ENCODE assay signal across 34 cellular contexts in the genomic region with DNA sequence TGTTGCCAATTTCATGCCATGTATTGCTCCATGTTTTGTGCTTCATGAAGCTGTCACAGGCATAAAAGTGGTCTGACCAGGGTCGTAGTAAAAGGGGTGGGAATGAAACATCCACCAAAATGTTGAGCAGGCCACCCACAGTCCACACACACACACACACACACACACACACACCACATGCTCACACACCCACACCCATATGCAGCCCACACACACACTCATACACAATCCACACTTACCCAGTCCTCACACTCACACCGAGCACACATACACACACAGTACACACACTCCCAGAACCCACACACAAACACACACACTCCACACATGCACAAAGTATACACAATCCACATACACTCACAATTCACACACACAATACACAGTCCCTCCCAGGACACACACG.
"Had no signal": no experiment of that assay in that cellular context is flagged by ENCODE, and none has a peak within 500 bp of the region (broad histone marks: within the 10 kb centered on the region; RNA-seq: fewer than 3 reads in every experiment).

No MANE protein-coding gene starts in this region.

- H3K27me3 Mint-ChIP-seq: activated CD4-positive, alpha-beta T cell treated with anti-CD3 and anti-CD28 coated beads, Interleukin-2, amount 10 ng/mL, durations not matched to agents 7 days and 5 days; activated CD8-positive, alpha-beta memory T cell treated with anti-CD3 and anti-CD28 coated beads, Interleukin-2, amount 10 ng/mL, durations not matched to agents 7 days and 5 days; activated naive CD8-positive, alpha-beta T cell treated with anti-CD3 and anti-CD28 coated beads for 36 hours; activated naive CD8-positive, alpha-beta T cell treated with anti-CD3 and anti-CD28 coated beads, Interleukin-2, amount 50 U/mL, for 24 hours had no signal

- H3K4me1 Mint-ChIP-seq: activated CD4-positive, alpha-beta T cell treated with anti-CD3 and anti-CD28 coated beads, Interleukin-2, amount 10 ng/mL, durations not matched to agents 7 days and 5 days; activated CD8-positive, alpha-beta memory T cell treated with anti-CD3 and anti-CD28 coated beads, Interleukin-2, amount 10 ng/mL, durations not matched to agents 7 days and 5 days; activated naive CD4-positive, alpha-beta T cell treated with anti-CD3 and anti-CD28 coated beads, Interleukin-2, amount 50 U/mL, for 24 hours; activated naive CD8-positive, alpha-beta T cell treated with anti-CD3 and anti-CD28 coated beads for 36 hours; activated naive CD8-positive, alpha-beta T cell treated with anti-CD3 and anti-CD28 coated beads, Interleukin-2, amount 50 U/mL, for 24 hours had no signal

- H3K9me3 Mint-ChIP-seq: activated CD4-positive, alpha-beta T cell treated with anti-CD3 and anti-CD28 coated beads, Interleukin-2, amount 10 ng/mL, durations not matched to agents 7 days and 5 days; activated naive CD4-positive, alpha-beta T cell treated with anti-CD3 and anti-CD28 coated beads, Interleukin-2, amount 50 U/mL, for 24 hours; activated T-helper 1 cell treated with anti-CD3 and anti-CD28 coated beads, Interleukin-12 subunit alpha, Interleukin-12 subunit beta, Interleukin-2, Interleukin-4 antibody, amounts not matched to agents 30 ng/mL and 10 ng/mL and 1 ng/mL, durations not matched to agents 14 hours and 24 hours and 36 hours had no signal

- FAIRE-seq: frontal cortex, TTC549 had no signal

- H3K27ac Mint-ChIP-seq: activated CD4-positive, alpha-beta T cell treated with anti-CD3 and anti-CD28 coated beads, Interleukin-2, amount 10 ng/mL, durations not matched to agents 7 days and 5 days; activated CD8-positive, alpha-beta memory T cell treated with anti-CD3 and anti-CD28 coated beads, Interleukin-2, amount 10 ng/mL, durations not matched to agents 7 days and 5 days; activated CD8-positive, alpha-beta T cell treated with anti-CD3 and anti-CD28 coated beads for 36 hours; activated naive CD4-positive, alpha-beta T cell treated with anti-CD3 and anti-CD28 coated beads for 36 hours; activated naive CD4-positive, alpha-beta T cell treated with anti-CD3 and anti-CD28 coated beads, Interleukin-2, amount 50 U/mL, for 24 hours; activated naive CD8-positive, alpha-beta T cell treated with anti-CD3 and anti-CD28 coated beads for 36 hours; activated naive CD8-positive, alpha-beta T cell treated with anti-CD3 and anti-CD28 coated beads, Interleukin-2, amount 50 U/mL, for 24 hours; activated T-helper 1 cell treated with anti-CD3 and anti-CD28 coated beads, Interleukin-12 subunit alpha, Interleukin-12 subunit beta, Interleukin-2, Interleukin-4 antibody, amounts not matched to agents 30 ng/mL and 10 ng/mL and 1 ng/mL, durations not matched to agents 14 hours and 24 hours and 36 hours; activated T-helper 2 cell treated with anti-CD3 and anti-CD28 coated beads, Interferon-gamma antibody, Interleukin-2, Interleukin-4, amounts not matched to agents 10 μg/mL and 5 μg/mL and 100 μg/mL, durations not matched to agents 14 hours and 24 hours and 36 hours; endodermal cell; WTC11 had no signal

- H3K4me1 ChIP-seq: adrenal gland, body of pancreas, colonic mucosa, heart left ventricle had no signal

- H3K27me3 ChIP-seq: adrenal gland, body of pancreas, cardiac muscle cell, colonic mucosa, heart left ventricle had no signal

- DNase-seq: activated CD4-positive, alpha-beta T cell treated with anti-CD3 and anti-CD28 coated beads for 1 hour; activated CD4-positive, alpha-beta T cell treated with anti-CD3 and anti-CD28 coated beads for 4 hours; activated CD4-positive, alpha-beta T cell treated with anti-CD3 and anti-CD28 coated beads, Interleukin-2, amount 10 ng/mL, durations not matched to agents 7 days and 5 days; activated CD4-positive, alpha-beta T cell treated with anti-CD3 and anti-CD28 coated beads, Interleukin-2, amount 50 U/mL, for 4 hours; activated CD8-positive, alpha-beta memory T cell treated with anti-CD3 and anti-CD28 coated beads, Interleukin-2, amount 10 ng/mL, durations not matched to agents 7 days and 5 days; activated CD8-positive, alpha-beta memory T cell treated with anti-CD3 and anti-CD28 coated beads, Interleukin-2, amount 50 U/mL, for 4 hours; activated CD8-positive, alpha-beta T cell treated with anti-CD3 and anti-CD28 coated beads for 36 hours; activated effector memory CD4-positive, alpha-beta T cell treated with anti-CD3 and anti-CD28 coated beads, Interleukin-2, amount 50 U/mL, for 16 hours; activated naive CD4-positive, alpha-beta T cell treated with anti-CD3 and anti-CD28 coated beads for 36 hours; activated naive CD8-positive, alpha-beta T cell treated with anti-CD3 and anti-CD28 coated beads for 36 hours; activated naive CD8-positive, alpha-beta T cell treated with anti-CD3 and anti-CD28 coated beads, Interleukin-2, amount 50 U/mL, for 24 hours; activated T-cell treated with anti-CD3 and anti-CD28 coated beads, Interleukin-2, amount 50 U/mL, for 1 hour; activated T-cell treated with anti-CD3 and anti-CD28 coated beads, Interleukin-2, amount 50 U/mL, for 48 hours; adrenal gland; aorta; body of pancreas; central memory CD4-positive, alpha-beta T cell; cerebellar nuclear complex; colonic mucosa; effector CD8-positive, alpha-beta T cell; endodermal cell; foreskin fibroblast; glutamatergic neuron; heart left ventricle; T-helper 2 cell had no signal

- H3K36me3 Mint-ChIP-seq: activated CD8-positive, alpha-beta memory T cell treated with anti-CD3 and anti-CD28 coated beads, Interleukin-2, amount 10 ng/mL, durations not matched to agents 7 days and 5 days; activated naive CD4-positive, alpha-beta T cell treated with anti-CD3 and anti-CD28 coated beads, Interleukin-2, amount 50 U/mL, for 24 hours; activated naive CD8-positive, alpha-beta T cell treated with anti-CD3 and anti-CD28 coated beads for 36 hours had no signal

- H3K4me3 ChIP-seq: adrenal gland, body of pancreas, cardiac muscle cell, colonic mucosa, heart left ventricle had no signal

- H3K36me3 ChIP-seq: adrenal gland, cardiac muscle cell, colonic mucosa, heart left ventricle had no signal

- H3K9me3 ChIP-seq: adrenal gland, body of pancreas, colonic mucosa had no signal

- H3K4me3 Mint-ChIP-seq: activated CD4-positive, alpha-beta T cell treated with anti-CD3 and anti-CD28 coated beads, Interleukin-2, amount 10 ng/mL, durations not matched to agents 7 days and 5 days; activated CD8-positive, alpha-beta memory T cell treated with anti-CD3 and anti-CD28 coated beads, Interleukin-2, amount 10 ng/mL, durations not matched to agents 7 days and 5 days; activated CD8-positive, alpha-beta T cell treated with anti-CD3 and anti-CD28 coated beads for 36 hours; activated naive CD4-positive, alpha-beta T cell treated with anti-CD3 and anti-CD28 coated beads for 36 hours; activated naive CD4-positive, alpha-beta T cell treated with anti-CD3 and anti-CD28 coated beads, Interleukin-2, amount 50 U/mL, for 24 hours; activated naive CD8-positive, alpha-beta T cell treated with anti-CD3 and anti-CD28 coated beads for 36 hours; activated naive CD8-positive, alpha-beta T cell treated with anti-CD3 and anti-CD28 coated beads, Interleukin-2, amount 50 U/mL, for 24 hours; activated T-helper 1 cell treated with anti-CD3 and anti-CD28 coated beads, Interleukin-12 subunit alpha, Interleukin-12 subunit beta, Interleukin-2, Interleukin-4 antibody, amounts not matched to agents 30 ng/mL and 10 ng/mL and 1 ng/mL, durations not matched to agents 14 hours and 24 hours and 36 hours; endodermal cell; WTC11 had no signal

- ATAC-seq: activated CD8-positive, alpha-beta memory T cell treated with anti-CD3 and anti-CD28 coated beads, Interleukin-2, amount 10 ng/mL, durations not matched to agents 7 days and 5 days; activated CD8-positive, alpha-beta T cell treated with anti-CD3 and anti-CD28 coated beads for 36 hours; activated naive CD8-positive, alpha-beta T cell treated with anti-CD3 and anti-CD28 coated beads, Interleukin-2, amount 50 U/mL, for 24 hours; body of pancreas; esophagus mucosa had no signal

- H3K27ac ChIP-seq: adrenal gland, body of pancreas, cardiac muscle cell, colonic mucosa, heart left ventricle, VCaP had no signal
